ENCODE assay signal across 20 cellular contexts in the genomic region with DNA sequence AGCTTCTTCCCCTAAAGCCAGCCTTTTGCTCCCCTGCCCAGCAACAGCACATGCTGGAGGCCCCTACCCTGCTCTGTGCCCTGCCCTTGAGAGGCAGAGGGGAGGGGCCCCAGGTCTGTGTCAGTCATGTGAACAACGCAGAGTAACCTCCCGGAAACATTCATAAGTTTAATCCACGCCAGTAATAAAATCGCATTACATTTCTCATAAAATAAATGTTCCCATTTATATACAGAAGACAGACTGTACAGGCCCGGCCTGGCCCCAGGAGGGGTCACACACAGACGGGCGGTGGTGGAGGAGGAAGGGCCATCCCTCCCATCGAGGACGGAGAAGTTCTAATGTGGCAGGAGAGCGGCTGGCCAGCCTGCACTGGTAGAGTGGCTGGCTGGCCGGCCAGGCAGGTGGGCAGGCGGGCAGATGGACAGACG. TPM values are rescaled to one million over a fixed set of nuclear protein-coding genes. Genes with fewer than 3 reads are reported as not detected.
DNase-seq lines count a peak whose midpoint lies in the region; ATAC-seq, FAIRE-seq and TF ChIP-seq lines count a peak whose summit lies in the region.
"Had no signal": no experiment of that assay in that cellular context is flagged by ENCODE, and none has a peak within 500 bp of the region (broad histone marks: within the 10 kb centered on the region; RNA-seq: fewer than 3 reads in every experiment).

No MANE protein-coding gene starts in this region.

- H3K79me2 ChIP-seq in trophoblast cell (ENCODE audit: control insufficient read depth, insufficient read depth, low read length, poor library complexity): peaks cover 4% of the 10 kb centered on the region

- peak overlapping the region; percentile 67 for H3K14ac ChIP-seq in trophoblast cell (ENCODE audit: low read length)

- no peaks in the 10 kb centered on the region for H3K4me1 Mint-ChIP-seq in chondrocyte (ENCODE audit: low read depth)

- H2BK12ac ChIP-seq in trophoblast cell (ENCODE audit: low read length): peak overlapping the region; percentile 72

- H3K4me3 ChIP-seq in lower lobe of right lung (no peak overlapping the region), trophoblast cell (ENCODE audit: low read depth, low read length) (no peak overlapping the region), colonic mucosa (no peak overlapping the region)
- H3K4me3 ChIP-seq: HAP-1 had no signal

- peak overlapping the region; percentile 76 for H3K18ac ChIP-seq in trophoblast cell (ENCODE audit: low read length)

- H3K9me3 ChIP-seq in lower lobe of right lung (no peaks in the 10 kb centered on the region), trophoblast cell (ENCODE audit: insufficient read depth, low read depth, low read length) (no peaks in the 10 kb centered on the region), colonic mucosa (no peaks in the 10 kb centered on the region)
- H3K9me3 ChIP-seq: BE2C, HAP-1 had no signal

- H3K27me3 ChIP-seq in lower lobe of right lung (ENCODE audit: low read depth) (no peaks in the 10 kb centered on the region), trophoblast cell (ENCODE audit: insufficient read depth, low read length) (no peaks in the 10 kb centered on the region), colonic mucosa (no peaks in the 10 kb centered on the region)
- H3K27me3 ChIP-seq: BE2C had no signal

- no peaks in the 10 kb centered on the region for H3K9me3 Mint-ChIP-seq in chondrocyte (ENCODE audit: low read depth)
- H3K9me3 Mint-ChIP-seq: CD4-positive, alpha-beta memory T cell; IgD-negative memory B cell had no signal

- H3K27ac Mint-ChIP-seq in chondrocyte (ENCODE audit: unreplicated experiment): no peak overlapping the region

- H4K8ac ChIP-seq in trophoblast cell (ENCODE audit: low read depth, low read length): peak overlapping the region; percentile 56

- peak overlapping the region; percentile 73 for H2BK120ac ChIP-seq in trophoblast cell (ENCODE audit: insufficient read depth, low read length, poor library complexity)

- WGBS in trophoblast cell (ENCODE audit: extremely low coverage, insufficient coverage, insufficient read length): no CpG with 5 or more reads among the region's 13 CpGs

- peak overlapping the region; percentile 37 for H2AFZ ChIP-seq in trophoblast cell (ENCODE audit: insufficient read depth, low read length, poor library complexity)

- H3K4ac ChIP-seq in trophoblast cell (ENCODE audit: low read depth, low read length): peak overlapping the region; percentile 22

- no peak for FAIRE-seq in RCC 7860 (lab: Jason Lieb, UNC)
- FAIRE-seq: A204.1, GM19239, HepG2 had no signal

- H3K36me3 ChIP-seq in lower lobe of right lung (no peaks in the 10 kb centered on the region), trophoblast cell (ENCODE audit: control insufficient read depth in 1 of 2, insufficient read depth in 2 of 2, low read length in 2 of 2) (peaks cover 0 to 2% of the 10 kb centered on the region in 2 experiments), colonic mucosa (no peaks in the 10 kb centered on the region)
- H3K36me3 ChIP-seq: BE2C, HAP-1 had no signal

- H3K27me3 Mint-ChIP-seq in chondrocyte (ENCODE audit: low read depth): peaks cover 2% of the 10 kb centered on the region
- H3K27me3 Mint-ChIP-seq: IgD-negative memory B cell had no signal

- H3K4me3 Mint-ChIP-seq in chondrocyte (ENCODE audit: unreplicated experiment): no peak overlapping the region
- H3K4me3 Mint-ChIP-seq: CD4-positive, alpha-beta memory T cell had no signal

- peak overlapping the region; percentile 18 for H2AK5ac ChIP-seq in trophoblast cell (ENCODE audit: low read length)

- H3K23ac ChIP-seq in trophoblast cell (ENCODE audit: low read length): no peak overlapping the region

- no peaks in the 10 kb centered on the region for H3K36me3 Mint-ChIP-seq in chondrocyte (ENCODE audit: low read depth)
- H3K36me3 Mint-ChIP-seq: CD4-positive, alpha-beta memory T cell had no signal

- no peak for ATAC-seq in lower lobe of right lung
- ATAC-seq in GM18867 (IDR thresholded peaks at IDR 0.05; ENCODE audit: unreplicated experiment): no peak
- ATAC-seq: HepG2 had no signal

- DNase-seq in chondrocyte (ENCODE audit: low spot score): peak; percentile 88
- peak; percentile 41 for DNase-seq in lower lobe of right lung
- DNase-seq in trophoblast cell: no peak
- DNase-seq in colonic mucosa: no peak
- no peak for DNase-seq in RCC 7860 (ENCODE audit: low spot score)
- no peak for DNase-seq in GM10266 (ENCODE audit: extremely low spot score)
- DNase-seq: ACHN; BE2C; CD4-positive, alpha-beta memory T cell; DMS153; DMS79; GDM1 had no signal

- H3K4me2 ChIP-seq in trophoblast cell (ENCODE audit: low read length): no peak overlapping the region

- TF ChIP-seq CTCF in chondrocyte (IDR thresholded peaks at IDR 0.05) (no peak), lower lobe of right lung (IDR thresholded peaks at IDR 0.05) (no peak), colonic mucosa (IDR thresholded peaks at IDR 0.05) (no peak), GM10266 (IDR thresholded peaks at IDR 0.05; ENCODE audit: control insufficient read depth, insufficient read depth, low read depth, missing control alignments) (no peak)

- no peak overlapping the region for H4K12ac ChIP-seq in trophoblast cell (ENCODE audit: low read depth, low read length)

- H3K4me1 ChIP-seq in lower lobe of right lung (no peaks in the 10 kb centered on the region), trophoblast cell (ENCODE audit: control insufficient read depth in 1 of 2, insufficient read depth in 2 of 2, low read length in 2 of 2) (peaks cover 40 to 51% of the 10 kb centered on the region in 2 experiments), colonic mucosa (peaks cover 3% of the 10 kb centered on the region)

- intact Hi-C loops in lower lobe of right lung (cut with DNase I) (no loop called here), colonic mucosa (cut with DNase I) (no loop called here)

- H3K27ac ChIP-seq in lower lobe of right lung: no peak overlapping the region
- H3K27ac ChIP-seq in trophoblast cell (ENCODE audit: low read depth, low read length): peak overlapping the region; percentile 74
- no peak overlapping the region for H3K27ac ChIP-seq in colonic mucosa
- H3K27ac ChIP-seq: C4-2B had no signal

- peaks cover 46% of the 10 kb centered on the region for H3K79me1 ChIP-seq in trophoblast cell (ENCODE audit: low read length)

- H3K9ac ChIP-seq in trophoblast cell (ENCODE audit: low read length) (no peak overlapping the region), colonic mucosa (ENCODE audit: low read depth in 2 of 2, low read length in 2 of 2) (no peak overlapping the region)

- H2BK5ac ChIP-seq in trophoblast cell (ENCODE audit: low read depth, low read length, poor library complexity): peak overlapping the region; percentile 84

- H4K91ac ChIP-seq in trophoblast cell (ENCODE audit: low read depth, low read length): peak overlapping the region; percentile 95

RNA-seq across cellular contexts. Expression of a gene that starts 39.5 kb away (rescaled TPM):
- total RNA-seq in chondrocyte (not detected in 3 replicates), lower lobe of right lung (not detected), colonic mucosa (not detected)
- polyA plus RNA-seq in trophoblast cell (2013): 9.5 and 10.1 TPM in 2 replicates
- total RNA-seq: CD4-positive, alpha-beta memory T cell; Daoy; HepG2 had no signal
- polyA plus RNA-seq: CD4-positive, alpha-beta memory T cell; HepG2; IgD-negative memory B cell had no signal

RNA-seq across cellular contexts. Expression of a gene that starts 55.4 kb away (rescaled TPM):
- total RNA-seq in chondrocyte (0.12 to 0.41 TPM in 2 of 3 replicates, not detected in the other), lower lobe of right lung (12.7 TPM), colonic mucosa (1 to 10 TPM in 1 of 2 donors, under 1 TPM in 1; 0.79 to 2.0 TPM)
- polyA plus RNA-seq in trophoblast cell (2013): 1.0 and 1.2 TPM in 2 replicates
- total RNA-seq: HepG2 had no signal
- polyA plus RNA-seq: HepG2 had no signal

Comparison
In these comparisons a context has a peak if more than half of its experiments do, and no peak if none do; other contexts are left out.
1. DNase-seq: peak in chondrocyte (single experiment) and lower lobe of right lung (single experiment); none in trophoblast cell (0 of 2), colonic mucosa (single experiment), RCC 7860 (single experiment) and GM10266 (single experiment).